In the genomic region with DNA sequence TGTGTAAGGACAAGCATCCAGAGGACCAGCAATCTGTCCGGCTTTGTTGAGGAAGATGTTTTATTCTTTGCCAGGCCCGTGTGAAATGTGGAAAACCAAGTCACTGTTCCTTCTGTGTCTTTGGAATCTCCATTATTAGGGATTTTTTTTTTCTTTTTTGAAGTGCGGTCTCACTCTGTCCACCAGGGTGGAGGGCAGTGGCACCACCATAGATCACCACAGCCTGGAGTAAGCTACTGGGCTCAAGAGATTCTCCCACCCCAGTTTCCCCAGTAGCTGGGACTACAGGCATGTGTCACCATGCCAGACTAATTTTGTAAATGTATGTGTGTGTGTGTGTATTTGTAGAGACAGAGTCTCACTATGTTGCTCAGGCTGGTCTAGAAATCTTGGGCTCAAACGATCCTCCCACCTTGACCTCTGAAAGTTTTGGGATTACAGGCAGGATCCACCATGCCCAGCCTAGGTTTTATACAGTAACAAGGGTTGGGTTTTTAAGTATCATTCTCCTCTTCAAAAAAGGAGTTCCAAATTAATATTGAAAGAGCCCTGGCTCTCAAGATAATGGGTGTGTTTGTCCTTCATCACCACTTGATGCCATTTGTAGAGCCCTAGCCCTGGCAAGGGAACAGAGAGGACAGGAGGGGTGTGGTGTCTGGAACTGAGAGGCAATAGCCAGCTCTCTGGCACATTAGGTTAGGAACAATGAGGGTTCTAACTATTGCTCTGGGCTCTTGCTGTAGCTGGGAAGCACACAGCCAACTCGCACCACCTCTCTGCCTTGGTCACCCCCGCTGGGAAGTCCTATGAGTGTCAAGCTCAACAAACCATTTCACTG, we compare ENCODE assay signal across 1 cellular context.
A peak's percentile ranks its signal among the peaks of the same experiment; 100 is the strongest.
TF ChIP-seq lines count a peak whose summit lies in the region.

No MANE protein-coding gene starts in this region.

TF ChIP-seq in H1, 55 proteins besides CTCF, POLR2A, EP300 and RAD21:
- TF ChIP-seq FOSL1 (IDR thresholded peaks at IDR 0.05; ENCODE audit: insufficient read depth, low read depth, low read length) = no peak
- TF ChIP-seq RNF2 (IDR thresholded peaks at IDR 0.05; ENCODE audit: borderline replicate concordance, low read depth, low read length, missing control alignments, poor library complexity, severe bottlenecking) = peak; percentile 60
